ENCODE assay signal across 16 cellular contexts in the genomic region with DNA sequence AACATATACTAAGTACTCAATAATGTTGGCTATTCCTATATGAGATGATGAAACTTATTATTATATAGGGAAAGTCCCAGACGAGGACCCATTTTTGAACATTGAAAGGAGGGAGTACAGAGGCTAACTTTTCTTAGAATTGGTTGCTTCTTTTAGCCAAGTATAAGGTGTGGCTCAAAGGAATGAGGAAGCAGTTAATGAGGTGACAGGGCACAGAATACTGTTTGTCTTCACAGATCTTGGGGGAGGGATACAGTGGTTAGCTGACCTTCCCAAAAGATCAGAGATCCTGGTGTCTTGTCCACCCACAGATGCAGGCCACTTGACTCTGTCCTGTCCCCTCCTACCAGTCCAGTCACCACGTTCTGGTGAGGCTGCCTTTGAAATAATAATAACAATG.
DNase-seq lines count a peak whose midpoint lies in the region; ATAC-seq and TF ChIP-seq lines count a peak whose summit lies in the region.
"Had no signal": no experiment of that assay in that cellular context is flagged by ENCODE, and none has a peak within 500 bp of the region (broad histone marks: within the 10 kb centered on the region; RNA-seq: fewer than 3 reads in every experiment).

No MANE protein-coding gene starts in this region.

- peaks cover 3% of the 10 kb centered on the region for H3K9me3 Mint-ChIP-seq in progenitor cell of endocrine pancreas (ENCODE audit: low read depth)
- H3K9me3 Mint-ChIP-seq: activated T-helper 1 cell treated with anti-CD3 and anti-CD28 coated beads, Interleukin-12 subunit alpha, Interleukin-12 subunit beta, Interleukin-2, Interleukin-4 antibody, amounts not matched to agents 30 ng/mL and 10 ng/mL and 1 ng/mL, durations not matched to agents 14 hours and 24 hours and 36 hours had no signal

- ATAC-seq in esophagus mucosa (peak; percentile 56), HG03196 (IDR thresholded peaks at IDR 0.05; ENCODE audit: unreplicated experiment) (no peak)

- DNase-seq in Daoy (ENCODE audit: low read depth), result peak; percentile 26
- DNase-seq in RPMI8226, result peak; percentile 26
- DNase-seq in progenitor cell of endocrine pancreas (ENCODE audit: low spot score, unreplicated experiment), result no peak
- DNase-seq in MG63, result no peak
- no peak for DNase-seq in H4 (ENCODE audit: low spot score)
- no peak for DNase-seq in NCI-H128 (lab: John Stamatoyannopoulos, UW; ENCODE audit: unreplicated experiment)
- DNase-seq: activated CD4-positive, alpha-beta T cell treated with anti-CD3 and anti-CD28 coated beads, Interleukin-2, amount 50 U/mL, for 4 hours; amniotic stem cell; cortex of kidney; H9; NCI-H2171 had no signal

- peaks cover 1% of the 10 kb centered on the region for H3K36me3 Mint-ChIP-seq in progenitor cell of endocrine pancreas (ENCODE audit: insufficient read depth)

- H3K4me1 Mint-ChIP-seq in progenitor cell of endocrine pancreas (ENCODE audit: low read depth), result peaks cover 24% of the 10 kb centered on the region

- H3K27ac Mint-ChIP-seq in progenitor cell of endocrine pancreas, result peak overlapping the region; percentile 59
- H3K27ac Mint-ChIP-seq: activated T-helper 1 cell treated with anti-CD3 and anti-CD28 coated beads, Interleukin-12 subunit alpha, Interleukin-12 subunit beta, Interleukin-2, Interleukin-4 antibody, amounts not matched to agents 30 ng/mL and 10 ng/mL and 1 ng/mL, durations not matched to agents 14 hours and 24 hours and 36 hours; H9; T-helper 1 cell treated with Interleukin-12 subunit alpha and Interleukin-12 subunit beta and Interleukin-4 antibody, amounts not matched to agents 30 μg/mL and 1 μg/mL, for 36 hours had no signal

- H3K4me3 ChIP-seq in MG63, result no peak overlapping the region
- H3K4me3 ChIP-seq: thoracic aorta had no signal

- H3K9me3 ChIP-seq in MG63, result peaks cover 5% of the 10 kb centered on the region; the same call in 1 of the 2 replicates
- H3K9me3 ChIP-seq: thoracic aorta had no signal

- no peak for TF ChIP-seq CTCF in progenitor cell of endocrine pancreas (IDR thresholded peaks at IDR 0.05; ENCODE audit: unreplicated experiment)

- H3K4me3 Mint-ChIP-seq in progenitor cell of endocrine pancreas (ENCODE audit: low read depth), result no peak overlapping the region
- H3K4me3 Mint-ChIP-seq: activated T-helper 1 cell treated with anti-CD3 and anti-CD28 coated beads, Interleukin-12 subunit alpha, Interleukin-12 subunit beta, Interleukin-2, Interleukin-4 antibody, amounts not matched to agents 30 ng/mL and 10 ng/mL and 1 ng/mL, durations not matched to agents 14 hours and 24 hours and 36 hours; H9; T-helper 1 cell treated with Interleukin-12 subunit alpha and Interleukin-12 subunit beta and Interleukin-4 antibody, amounts not matched to agents 30 μg/mL and 1 μg/mL, for 36 hours had no signal

- peaks cover 23% of the 10 kb centered on the region for H3K27me3 Mint-ChIP-seq in progenitor cell of endocrine pancreas

- peaks cover 2% of the 10 kb centered on the region; the same call in 1 of the 2 replicates for H3K27me3 ChIP-seq in MG63

- no peaks in the 10 kb centered on the region for H3K36me3 ChIP-seq in MG63
- H3K36me3 ChIP-seq: thoracic aorta had no signal

Comparison
In these comparisons a context has a peak if more than half of its experiments do, and no peak if none do; other contexts are left out.
1. DNase-seq: peak in Daoy (single experiment) and RPMI8226 (single experiment); none in progenitor cell of endocrine pancreas (single experiment), MG63 (single experiment), H4 (single experiment) and NCI-H128 (single experiment).